ENCODE assay signal across 8 cellular contexts in the genomic region with DNA sequence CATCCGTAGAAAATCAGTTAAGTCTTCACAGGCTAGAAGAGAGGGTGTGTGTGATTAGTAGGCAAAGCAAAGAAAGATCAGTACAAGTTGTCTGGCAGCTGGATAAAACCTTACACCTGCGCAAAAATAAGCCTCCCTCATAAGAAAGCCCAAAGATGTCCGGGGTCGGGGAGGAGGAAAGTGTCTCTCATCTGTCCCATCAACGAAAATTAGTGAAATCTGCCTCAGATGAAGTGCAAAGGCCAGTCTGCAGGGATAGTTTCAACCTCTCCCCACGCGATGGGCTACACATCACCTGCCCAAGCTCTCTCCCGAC.
DNase-seq lines count a peak whose midpoint lies in the region; ATAC-seq, FAIRE-seq and TF ChIP-seq lines count a peak whose summit lies in the region.
"Had no signal": no experiment of that assay in that cellular context is flagged by ENCODE, and none has a peak within 500 bp of the region (broad histone marks: within the 10 kb centered on the region; RNA-seq: fewer than 3 reads in every experiment).

No MANE protein-coding gene starts in this region.

- ATAC-seq in activated B cell treated with CpG ODN at 0.5 μM for 24 hours (ENCODE audit: low read depth) = no peak
- no peak for ATAC-seq in right cardiac atrium
- no peak for ATAC-seq in esophagus mucosa

- no peaks in the 10 kb centered on the region for H3K9me3 Mint-ChIP-seq in activated B cell treated with CpG ODN at 0.5 μM for 24 hours

- H3K27me3 Mint-ChIP-seq in activated B cell treated with CpG ODN at 0.5 μM for 24 hours = no peaks in the 10 kb centered on the region

- FAIRE-seq in HTR-8/SVneo (lab: Jason Lieb, UNC) = peak; percentile 26
- FAIRE-seq: endometrium had no signal

- POLR2A ChIA-PET in activated B cell treated with CpG ODN at 0.5 μM for 24 hours (lab: Charles Lee) = interaction anchor here (1.0 to 1.9 kb wide), 4 partner anchors 11 to 72 kb away, joined by 3 to 18 read pairs (median 6); no protein-coding TSS in a partner anchor

- peaks cover 3% of the 10 kb centered on the region for H3K36me3 Mint-ChIP-seq in activated B cell treated with CpG ODN at 0.5 μM for 24 hours (ENCODE audit: low read depth)

- no peak for TF ChIP-seq CTCF in activated B cell treated with CpG ODN at 0.5 μM for 24 hours (IDR thresholded peaks at IDR 0.05)

- CTCF ChIA-PET in activated B cell treated with CpG ODN at 0.5 μM for 24 hours (lab: Charles Lee) = interaction anchor here (1.2 kb wide), 1 partner anchor 72 kb away, joined by 3 read pairs; no protein-coding TSS in a partner anchor

- intact Hi-C loops in activated B cell treated with CpG ODN at 0.5 μM for 24 hours (cut with micrococcal nuclease) (loop anchor here (1.0 to 2.0 kb wide), 5 partner anchors 7 to 74 kb away; no protein-coding TSS in a partner anchor), right cardiac atrium (cut with DNase I) (no loop called here)

- H3K27ac ChIP-seq in right cardiac atrium (ENCODE audit: low read length) (no peak overlapping the region), skin epidermis (peak overlapping the region in 12 of 21 experiments; percentile 70 to 90 (median 78))

- 15% methylated on average over 8 of the region's 8 CpGs for WGBS in right cardiac atrium

- peaks cover 44% of the 10 kb centered on the region for H3K4me1 Mint-ChIP-seq in activated B cell treated with CpG ODN at 0.5 μM for 24 hours

- peak overlapping the region; percentile 32 for H3K4me3 ChIP-seq in right cardiac atrium (ENCODE audit: low read length)
- H3K4me3 ChIP-seq in skin epidermis = peak overlapping the region; percentile 33 to 65 (median 52)

- no peaks in the 10 kb centered on the region for H3K27me3 ChIP-seq in right cardiac atrium (ENCODE audit: control insufficient read depth, insufficient read depth)

- no peak for DNase-seq in HTR-8/SVneo (ENCODE audit: insufficient read length, low spot score)
- no peak for DNase-seq in activated B cell treated with CpG ODN at 0.5 μM for 24 hours
- no peak for DNase-seq in right cardiac atrium
- DNase-seq in activated gamma-delta T cell treated with Interleukin-2 at 50 U/mL for 16 hours = no peak
- no peak for DNase-seq in cortex of kidney (lab: John Stamatoyannopoulos, UW)

- H3K27ac Mint-ChIP-seq in activated B cell treated with CpG ODN at 0.5 μM for 24 hours = peak overlapping the region; percentile 81

- H3K9me3 ChIP-seq in right cardiac atrium (ENCODE audit: control insufficient read depth, low read length) = no peaks in the 10 kb centered on the region

- H3K4me1 ChIP-seq in right cardiac atrium (ENCODE audit: control insufficient read depth, insufficient read depth, low read length) = no peaks in the 10 kb centered on the region

- peak overlapping the region; percentile 86 for H3K4me3 Mint-ChIP-seq in activated B cell treated with CpG ODN at 0.5 μM for 24 hours
